In genomic region chr1:29703596-29703995, GRCh38 we compare ENCODE assay signal across 1 cellular context.
TF ChIP-seq lines count a peak whose summit lies in the region.

No MANE protein-coding gene starts in this region.

TF ChIP-seq in GM12878, 131 proteins besides CTCF, POLR2A, EP300 and RAD21 (continued from another document):
- no peak for TF ChIP-seq USF2 (IDR thresholded peaks at IDR 0.05; ENCODE audit: borderline replicate concordance, low read depth, low read length)
- no peak for TF ChIP-seq STAT1 (conservative IDR thresholded peaks at IDR 0.05)
- no peak for TF ChIP-seq HDAC2 (IDR thresholded peaks at IDR 0.05)
- TF ChIP-seq ZNF622 (IDR thresholded peaks at IDR 0.05), result no peak
- no peak for TF ChIP-seq SMC3 (IDR thresholded peaks at IDR 0.05; ENCODE audit: borderline replicate concordance, low read length)
- TF ChIP-seq IRF5 (IDR thresholded peaks at IDR 0.05; ENCODE audit: borderline replicate concordance), result no peak
- no peak for TF ChIP-seq PAX5 (IDR thresholded peaks at IDR 0.05; ENCODE audit: borderline replicate concordance, low read depth, low read length)
- no peak for TF ChIP-seq LARP7 (IDR thresholded peaks at IDR 0.05)
